In genomic region chr14:24339284-24340151, GRCh38 we compare ENCODE assay signal across 8 cellular contexts. TPM values are rescaled to one million over a fixed set of nuclear protein-coding genes. Genes with fewer than 3 reads are reported as not detected.
DNase-seq lines count a peak whose midpoint lies in the region; ATAC-seq and TF ChIP-seq lines count a peak whose summit lies in the region.

RIPK3 (minus strand) TSS chr14:24339991; CDS start chr14:24339826, 165 bp downstream.

- H3K4me3 ChIP-seq in brain microvascular endothelial cell (ENCODE audit: low read depth, low read length), result peak within 1 kb of the TSS; percentile 22
- H3K4me3 ChIP-seq in lower lobe of right lung, result peak within 1 kb of the TSS; percentile 69

- in situ Hi-C loops in brain microvascular endothelial cell (cut with HindIII; ENCODE audit: low pct_ligation_motif_present, low sequenced_read_pairs), result loop anchor here (10.0 kb wide), 1 partner anchor 95 kb away; no protein-coding TSS in a partner anchor

- H3K27me3 ChIP-seq in brain microvascular endothelial cell (replicated peaks) (peaks cover 11% of the 10 kb centered on the region), lower lobe of right lung (ENCODE audit: low read depth) (peaks cover 12% of the 10 kb centered on the region)

- no peak for TF ChIP-seq CTCF in brain microvascular endothelial cell (IDR thresholded peaks at IDR 0.05; ENCODE audit: low read depth, low read length, missing control alignments)
- TF ChIP-seq CTCF in lower lobe of right lung (IDR thresholded peaks at IDR 0.05), result no peak

- H3K9me3 ChIP-seq in lower lobe of right lung, result no peaks in the 10 kb centered on the region

- ATAC-seq in GM18861 (IDR thresholded peaks at IDR 0.05; ENCODE audit: unreplicated experiment) (peak; percentile 72), HG02981 (IDR thresholded peaks at IDR 0.05; ENCODE audit: unreplicated experiment) (peak; percentile 80), lower lobe of right lung (peak; percentile 87 to 92)

- H3K27ac ChIP-seq in brain microvascular endothelial cell, result no peak within 1 kb of the TSS
- H3K27ac ChIP-seq in lower lobe of right lung, result peak within 1 kb of the TSS; percentile 84

- H3K36me3 ChIP-seq in brain microvascular endothelial cell (replicated peaks) (no peaks in the 10 kb centered on the region), lower lobe of right lung (peaks cover 16% of the 10 kb centered on the region)

- peaks cover 37% of the 10 kb centered on the region for H3K4me1 ChIP-seq in lower lobe of right lung

- intact Hi-C loops in T-helper 2 cell treated with Interferon-gamma antibody and Interleukin-4, amounts not matched to agents 100 ng/mL and 5 ng/mL, for 36 hours (cut with micrococcal nuclease), result loop anchor here (10.0 kb wide), 1 partner anchor 325 kb away; no protein-coding TSS in a partner anchor
- intact Hi-C loops in lower lobe of right lung (cut with DNase I), result no loop called here

- DNase-seq in brain microvascular endothelial cell (no peak), lower lobe of right lung (peak; percentile 87), foreskin melanocyte (no peak), AG08396 (ENCODE audit: low spot score) (no peak)
- DNase-seq in stimulated activated CD8-positive, alpha-beta memory T cell treated with anti-CD3 and anti-CD28 coated beads, Interleukin-2, amount 100 ng/mL, for 48 hours (ENCODE audit: low read depth in 2 of 2), result peak; percentile 49 to 62

RNA-seq across cellular contexts. Expression of gene RIPK3, which starts in this region (rescaled TPM):
- 29.7 and 34.6 TPM in 2 replicates for total RNA-seq in T-helper 2 cell treated with Interferon-gamma antibody and Interleukin-4, amounts not matched to agents 100 ng/mL and 5 ng/mL, for 36 hours
- 27.9 TPM for total RNA-seq in lower lobe of right lung

Comparison
In these comparisons a context has a peak if more than half of its experiments do, and no peak if none do; other contexts are left out.
1. DNase-seq: peak in lower lobe of right lung (single experiment) and stimulated activated CD8-positive, alpha-beta memory T cell treated with anti-CD3 and anti-CD28 coated beads, Interleukin-2, amount 100 ng/mL, for 48 hours (2 of 2); none in brain microvascular endothelial cell (single experiment), foreskin melanocyte (single experiment) and AG08396 (single experiment).
2. Peak in every context shown above with its lines, with median percentiles within 50 percentile points of each other: ATAC-seq.